24 cellular contexts compared by ENCODE assay signal in genomic region chr2:193521523-193521922, GRCh38.
A peak's percentile ranks its signal among the peaks of the same experiment; 100 is the strongest.
DNase-seq lines count a peak whose midpoint lies in the region; ATAC-seq, FAIRE-seq and TF ChIP-seq lines count a peak whose summit lies in the region.
"Had no signal": no experiment of that assay in that cellular context is flagged by ENCODE, and none has a peak within 500 bp of the region (broad histone marks: within the 10 kb centered on the region; RNA-seq: fewer than 3 reads in every experiment).

No MANE protein-coding gene starts in this region.

- H3K27ac Mint-ChIP-seq in Calu3 (ENCODE audit: unreplicated experiment) (peak overlapping the region; percentile 53), GM23338 (peak overlapping the region; percentile 7; the same call in 1 of the 2 replicates), immature natural killer cell (no peak overlapping the region)
- H3K27ac Mint-ChIP-seq: CD14-positive monocyte; CD4-positive, alpha-beta T cell; CD8-positive, alpha-beta memory T cell had no signal

- 4% methylated on average over 2 of the region's 2 CpGs for WGBS in HepG2 (ENCODE audit: low lambda C conversion rate)
- 55 to 75% (median 63%) methylated on average over 2 of the region's 2 CpGs for WGBS in small intestine, 3 donors

- no peaks in the 10 kb centered on the region for H3K9me2 ChIP-seq in GM23338 (ENCODE audit: insufficient read depth)

- intact Hi-C loops in Calu3 (cut with micrococcal nuclease; ENCODE audit: unreplicated experiment): loop anchor here (5.0 kb wide), 1 partner anchor 56 kb away; no protein-coding TSS in a partner anchor
- intact Hi-C loops in HepG2 (cut with micrococcal nuclease; ENCODE audit: unreplicated experiment): loop anchor here (1.0 kb wide), 1 partner anchor 36 kb away; no protein-coding TSS in a partner anchor

- no peaks in the 10 kb centered on the region for H3K36me3 Mint-ChIP-seq in Calu3 (ENCODE audit: insufficient read depth, unreplicated experiment)
- no peaks in the 10 kb centered on the region for H3K36me3 Mint-ChIP-seq in GM23338 (ENCODE audit: low read depth)
- H3K36me3 Mint-ChIP-seq in immature natural killer cell: peaks cover 0 to 3% (median 0%) of the 10 kb centered on the region in 3 donors
- H3K36me3 Mint-ChIP-seq: CD14-positive monocyte; CD8-positive, alpha-beta memory T cell had no signal

- TF ChIP-seq CTCF in Calu3 (IDR thresholded peaks at IDR 0.05; ENCODE audit: unreplicated experiment): no peak
- no peak for TF ChIP-seq CTCF in GM23338 (conservative IDR thresholded peaks at IDR 0.05; ENCODE audit: low read depth in 2 of 2)
- TF ChIP-seq CTCF in HepG2 (CRISPR knock-in tag; IDR thresholded peaks at IDR 0.05): no peak

- DNase-seq in Calu3 (no peak), GM23338 (ENCODE audit: low spot score) (no peak), HepG2 (ENCODE audit: low spot score) (peak; percentile 5), small intestine (peak; percentile 28), NCI-H1694 treated with DMSO at 0.1 percent for 48 hours (lab: John Stamatoyannopoulos, UW) (no peak), immature natural killer cell (no peak), DMS 273 treated with DMSO at 0.1 percent for 48 hours (lab: John Stamatoyannopoulos, UW) (no peak)
- DNase-seq: 8988T; ACHN; AML-193; BE2C; CD4-positive, alpha-beta T cell; CD8-positive, alpha-beta memory T cell; DMS153; DND-41; GOT3; HCEC 1CT had no signal

- no peaks in the 10 kb centered on the region for H3K9me3 ChIP-seq in HepG2 (ENCODE audit: low read length)
- no peaks in the 10 kb centered on the region for H3K9me3 ChIP-seq in small intestine (ENCODE audit: control insufficient read depth, low read depth)
- H3K9me3 ChIP-seq: A549; BE2C; BLaER1 treated with 17β-estradiol and CSF1 and Interleukin-3, amounts not matched to agents 10 nM and 100 nM had no signal

- H3K4me1 Mint-ChIP-seq in Calu3 (ENCODE audit: low read depth, unreplicated experiment) (peaks cover 38% of the 10 kb centered on the region), GM23338 (peaks cover 6% of the 10 kb centered on the region; the same call in 2 of the 3 replicates), immature natural killer cell (no peaks in the 10 kb centered on the region)
- H3K4me1 Mint-ChIP-seq: CD14-positive monocyte; CD8-positive, alpha-beta memory T cell had no signal

- H3K27me3 Mint-ChIP-seq in Calu3 (ENCODE audit: unreplicated experiment) (no peaks in the 10 kb centered on the region), GM23338 (ENCODE audit: insufficient read depth, low read depth, poor library complexity) (no peaks in the 10 kb centered on the region), immature natural killer cell (ENCODE audit: low read depth in 3 of 3) (peaks cover 0 to 2% (median 0%) of the 10 kb centered on the region in 3 donors)
- H3K27me3 Mint-ChIP-seq: CD4-positive, alpha-beta T cell; CD8-positive, alpha-beta memory T cell had no signal

- H3K36me3 ChIP-seq in GM23338 (ENCODE audit: insufficient read depth) (no peaks in the 10 kb centered on the region), HepG2 (replicated peaks in 1 of 2; ENCODE audit: control insufficient read depth in 1 of 2, insufficient read depth in 2 of 2, low read length in 2 of 2) (no peaks in the 10 kb centered on the region), small intestine (ENCODE audit: control insufficient read depth in 2 of 2, insufficient read depth in 2 of 2, low read length in 2 of 2) (no peaks in the 10 kb centered on the region)
- H3K36me3 ChIP-seq: BE2C; BLaER1 treated with 17β-estradiol and CSF1 and Interleukin-3, amounts not matched to agents 10 nM and 100 nM had no signal

- H3K4me1 ChIP-seq in GM23338 (ENCODE audit: insufficient read depth): peaks cover 19% of the 10 kb centered on the region
- H3K4me1 ChIP-seq in HepG2 (ENCODE audit: insufficient read depth, low read length): peaks cover 7% of the 10 kb centered on the region
- H3K4me1 ChIP-seq in small intestine (ENCODE audit: control insufficient read depth in 2 of 2, insufficient read depth in 1 of 2, low read depth in 1 of 2, low read length in 1 of 2): peaks cover 2 to 3% of the 10 kb centered on the region in 2 donors
- H3K4me1 ChIP-seq: BE2C; BLaER1 treated with 17β-estradiol and CSF1 and Interleukin-3, amounts not matched to agents 10 nM and 100 nM had no signal

- no peak for TF ChIP-seq RAD21 in HepG2 (CRISPR knock-in tag; IDR thresholded peaks at IDR 0.05)

- H3F3A ChIP-seq in GM23338 (replicated peaks; ENCODE audit: low read depth): no peaks in the 10 kb centered on the region

- no peak overlapping the region for H3K27ac ChIP-seq in GM23338 (ENCODE audit: low read depth)
- H3K27ac ChIP-seq in HepG2 (ENCODE audit: extremely low read length, insufficient read depth, low read length): no peak overlapping the region
- peak overlapping the region in 1 of 2 donors; percentile 48 for H3K27ac ChIP-seq in small intestine (ENCODE audit: low read depth in 1 of 2, low read length in 1 of 2)
- H3K27ac ChIP-seq: A549; BLaER1 treated with 17β-estradiol and CSF1 and Interleukin-3, amounts not matched to agents 10 nM and 100 nM had no signal

- no TSS peak for BruUV-seq in Calu3 (replicated peaks; lab: Mats Ljungman, UMichigan)
- no TSS peak for BruUV-seq in HepG2 (replicated peaks; lab: Mats Ljungman, UMichigan)

- H3K9me3 Mint-ChIP-seq in Calu3 (ENCODE audit: low read depth, unreplicated experiment): no peaks in the 10 kb centered on the region
- H3K9me3 Mint-ChIP-seq in GM23338: no peaks in the 10 kb centered on the region; the same call in 2 of the 3 replicates
- H3K9me3 Mint-ChIP-seq in immature natural killer cell: peaks cover 0 to 15% (median 6%) of the 10 kb centered on the region in 6 donors
- H3K9me3 Mint-ChIP-seq: CD4-positive, alpha-beta T cell had no signal

- CTCF ChIA-PET in Calu3 (lab: Charles Lee) (no interaction called here), HepG2 (lab: Yijun Ruan, JAX; ENCODE audit: low intra/inter-chr PET ratio, low total read pairs) (no interaction called here)

- H3K79me2 ChIP-seq in GM23338 (replicated peaks; ENCODE audit: insufficient read depth): no peaks in the 10 kb centered on the region
- H3K79me2 ChIP-seq in HepG2 (ENCODE audit: insufficient read depth, low read length): no peaks in the 10 kb centered on the region

- ATAC-seq in GM23338 (no peak), HepG2 (no peak)
- ATAC-seq: A549 had no signal

- TF ChIP-seq EP300 in HepG2 (IDR thresholded peaks at IDR 0.05; ENCODE audit: low read depth in 2 of 2, low read length in 2 of 2): no peak
- no peak for TF ChIP-seq EP300 in HepG2 (CRISPR knock-in tag; IDR thresholded peaks at IDR 0.05; ENCODE audit: borderline replicate concordance)

- H3K4me2 ChIP-seq in GM23338 (peak overlapping the region; percentile 41; the same call in 1 of the 2 replicates), HepG2 (ENCODE audit: low read depth, low read length) (no peak overlapping the region)
- H3K4me2 ChIP-seq: A549; BLaER1 treated with 17β-estradiol and CSF1 and Interleukin-3, amounts not matched to agents 10 nM and 100 nM had no signal

- H3K4me3 Mint-ChIP-seq in Calu3 (ENCODE audit: low read depth, unreplicated experiment) (no peak overlapping the region), GM23338 (no peak overlapping the region), immature natural killer cell (no peak overlapping the region)
- H3K4me3 Mint-ChIP-seq: CD14-positive monocyte; CD4-positive, alpha-beta T cell; CD8-positive, alpha-beta memory T cell had no signal

- in situ Hi-C loops in HepG2 (cut with HindIII; ENCODE audit: extremely low pct_ligation_motif_present, low pct_unique_long_range_greater_than_20kb): no loop called here

- POLR2A ChIA-PET in HepG2 (lab: Yijun Ruan, JAX): no interaction called here

- H3K4me3 ChIP-seq in GM23338 (no peak overlapping the region), HepG2 (replicated peaks in 1 of 3; ENCODE audit: insufficient read depth in 1 of 3, low read depth in 2 of 3, low read length in 3 of 3) (no peak overlapping the region), small intestine (ENCODE audit: low read depth in 1 of 2, low read length in 2 of 2) (no peak overlapping the region)
- H3K4me3 ChIP-seq: A549; BLaER1 treated with 17β-estradiol and CSF1 and Interleukin-3, amounts not matched to agents 10 nM and 100 nM had no signal

- no peak for TF ChIP-seq POLR2A in HepG2 (IDR thresholded peaks at IDR 0.05; ENCODE audit: insufficient read depth in 1 of 2, low read depth in 2 of 2, low read length in 2 of 2)

- H4K20me1 ChIP-seq in GM23338 (replicated peaks; ENCODE audit: insufficient read depth): no peaks in the 10 kb centered on the region
- H4K20me1 ChIP-seq in HepG2 (ENCODE audit: insufficient read depth, low read length): no peaks in the 10 kb centered on the region
- H4K20me1 ChIP-seq: BLaER1 treated with 17β-estradiol and CSF1 and Interleukin-3, amounts not matched to agents 10 nM and 100 nM had no signal

- FAIRE-seq in HepG2 (lab: Jason Lieb, UNC) (no peak), small intestine (lab: Jason Lieb, UNC) (no peak)
- FAIRE-seq: A549, G401.6, GM12892, GM19239, H54 had no signal

- H2AFZ ChIP-seq in GM23338 (no peak overlapping the region), HepG2 (ENCODE audit: low read length) (no peak overlapping the region)

- H3K27me3 ChIP-seq in GM23338 (ENCODE audit: insufficient read depth): no peaks in the 10 kb centered on the region
- H3K27me3 ChIP-seq in HepG2 (ENCODE audit: control insufficient read depth in 1 of 2, insufficient read depth in 2 of 2, low read length in 2 of 2): no peaks in the 10 kb centered on the region
- no peaks in the 10 kb centered on the region for H3K27me3 ChIP-seq in small intestine (ENCODE audit: control insufficient read depth in 2 of 2, insufficient read depth in 2 of 2, low read length in 2 of 2)
- H3K27me3 ChIP-seq: BE2C; BLaER1 treated with 17β-estradiol and CSF1 and Interleukin-3, amounts not matched to agents 10 nM and 100 nM had no signal

- no peak overlapping the region for H3K9ac ChIP-seq in HepG2 (ENCODE audit: insufficient read depth, low read depth, low read length)
- H3K9ac ChIP-seq: BLaER1 treated with 17β-estradiol and CSF1 and Interleukin-3, amounts not matched to agents 10 nM and 100 nM had no signal

TF ChIP-seq in HepG2, 621 proteins besides CTCF, POLR2A, EP300 and RAD21:
- TF ChIP-seq HNF4A (CRISPR knock-in tag; IDR thresholded peaks at IDR 0.05): peak; percentile 36; the same call in 1 of the 2 replicates
- no peak for TF ChIP-seq ZNF260 (CRISPR knock-in tag; IDR thresholded peaks at IDR 0.05; ENCODE audit: borderline replicate concordance, low read depth)
- no peak for TF ChIP-seq ZNF607 (CRISPR knock-in tag; IDR thresholded peaks at IDR 0.05; ENCODE audit: borderline replicate concordance)
- peak; percentile 24; the same call in 1 of the 2 replicates for TF ChIP-seq CEBPB (IDR thresholded peaks at IDR 0.05; ENCODE audit: borderline replicate concordance, low read depth, low read length)

Comparison
In these comparisons a context has a peak if more than half of its experiments do, and no peak if none do; other contexts are left out.
1. DNase-seq: peak in HepG2 (single experiment) and small intestine (single experiment); none in Calu3 (single experiment), GM23338 (single experiment), NCI-H1694 treated with DMSO at 0.1 percent for 48 hours (single experiment), immature natural killer cell (0 of 3) and DMS 273 treated with DMSO at 0.1 percent for 48 hours (single experiment).
2. H3K27ac Mint-ChIP-seq: peak in Calu3 (single experiment) and GM23338 (single experiment); none in immature natural killer cell (0 of 6).